ENCODE assay signal across 28 cellular contexts in genomic region chr4:139481465-139481864, GRCh38.
"Had no signal": no experiment of that assay in that cellular context is flagged by ENCODE, and none has a peak within 500 bp of the region (broad histone marks: within the 10 kb centered on the region; RNA-seq: fewer than 3 reads in every experiment).

No MANE protein-coding gene starts in this region.

- H3K9me3 ChIP-seq: ascending aorta, esophagus squamous epithelium, gastroesophageal sphincter had no signal

- H3K27me3 ChIP-seq: ascending aorta, brain microvascular endothelial cell, esophagus squamous epithelium, gastroesophageal sphincter had no signal

- H3K27ac ChIP-seq: ascending aorta, brain microvascular endothelial cell, epithelial cell of prostate, esophagus squamous epithelium, gastroesophageal sphincter had no signal

- H3K36me3 ChIP-seq: ascending aorta, brain microvascular endothelial cell, gastroesophageal sphincter had no signal

- H3K4me1 ChIP-seq: esophagus squamous epithelium had no signal

- DNase-seq: activated CD4-positive, alpha-beta memory T cell treated with anti-CD3 and anti-CD28 coated beads for 36 hours; activated CD4-positive, alpha-beta T cell treated with anti-CD3 and anti-CD28 coated beads for 36 hours; activated CD4-positive, alpha-beta T cell treated with anti-CD3 and anti-CD28 coated beads, Interleukin-2, amount 10 ng/mL, durations not matched to agents 24 days and 14 days; activated CD4-positive, CD25-positive, alpha-beta regulatory T cell; activated CD4-positive, CD25-positive, alpha-beta regulatory T cell treated with anti-CD3 and anti-CD28 coated beads, Interleukin-2, amount 50 U/mL, for 72 hours; activated CD8-positive, alpha-beta memory T cell treated with anti-CD3 and anti-CD28 coated beads, Interleukin-2, amount 10 ng/mL, durations not matched to agents 7 days and 5 days; activated CD8-positive, alpha-beta memory T cell treated with anti-CD3 and anti-CD28 coated beads, Interleukin-2, amount 50 U/mL, for 4 hours; activated CD8-positive, alpha-beta T cell treated with anti-CD3 and anti-CD28 coated beads, Interleukin-2, amount 10 ng/mL, durations not matched to agents 7 days and 5 days; activated gamma-delta T cell; activated naive CD4-positive, alpha-beta T cell; activated naive CD4-positive, alpha-beta T cell treated with anti-CD3 and anti-CD28 coated beads, Interleukin-2, amount 10 ng/mL, durations not matched to agents 7 days and 5 days; activated naive CD8-positive, alpha-beta T cell treated with anti-CD3 and anti-CD28 coated beads, Interleukin-2, amount 10 ng/mL, durations not matched to agents 7 days and 5 days; activated T-cell treated with anti-CD3 and anti-CD28 coated beads, Interleukin-2, amount 50 U/mL, for 1 hour; activated T-cell treated with anti-CD3 and anti-CD28 coated beads, Interleukin-2, amount 50 U/mL, for 48 hours; brain microvascular endothelial cell; caudate nucleus; cortex of kidney; effector CD8-positive, alpha-beta T cell; esophagus squamous epithelium; foreskin melanocyte; T-helper 2 cell had no signal

- H3K4me3 ChIP-seq: ascending aorta, esophagus squamous epithelium, gastroesophageal sphincter had no signal

- FAIRE-seq: colon, endometrium, endothelial cell of umbilical vein had no signal

- ATAC-seq: activated CD4-positive, alpha-beta T cell treated with anti-CD3 and anti-CD28 coated beads for 36 hours; activated CD8-positive, alpha-beta memory T cell treated with anti-CD3 and anti-CD28 coated beads, Interleukin-2, amount 10 ng/mL, durations not matched to agents 7 days and 5 days; activated CD8-positive, alpha-beta T cell treated with anti-CD3 and anti-CD28 coated beads, Interleukin-2, amount 10 ng/mL, durations not matched to agents 7 days and 5 days; activated naive CD4-positive, alpha-beta T cell treated with anti-CD3 and anti-CD28 coated beads, Interleukin-2, amount 50 U/mL, for 72 hours; gastroesophageal sphincter had no signal
